Comparison of ENCODE assay signal across 20 cellular contexts in genomic region chr11:121082219-121082618, GRCh38. TPM values are rescaled to one million over a fixed set of nuclear protein-coding genes. Genes with fewer than 3 reads are reported as not detected.
DNase-seq lines count a peak whose midpoint lies in the region; ATAC-seq, FAIRE-seq and TF ChIP-seq lines count a peak whose summit lies in the region.
"Had no signal": no experiment of that assay in that cellular context is flagged by ENCODE, and none has a peak within 500 bp of the region (broad histone marks: within the 10 kb centered on the region; RNA-seq: fewer than 3 reads in every experiment).

No MANE protein-coding gene starts in this region.

- H3K27ac Mint-ChIP-seq in Calu3 (ENCODE audit: unreplicated experiment), result no peak overlapping the region
- H3K27ac Mint-ChIP-seq: CD14-positive monocyte; CD4-positive, alpha-beta T cell; GM23338; H9 had no signal

- ATAC-seq in K562, result no peak
- ATAC-seq: A549, HCT116 had no signal

- no peaks in the 10 kb centered on the region for H3K9me3 Mint-ChIP-seq in Calu3 (ENCODE audit: low read depth, unreplicated experiment)
- H3K9me3 Mint-ChIP-seq: CD14-positive monocyte; CD4-positive, alpha-beta T cell; GM23338; H9 had no signal

- CTCF ChIA-PET in K562 (lab: Yijun Ruan, JAX; ENCODE audit: low intra/inter-chr PET ratio) (no interaction called here), Calu3 (lab: Charles Lee) (no interaction called here)

- no peak for TF ChIP-seq EP300 in K562 (IDR thresholded peaks at IDR 0.05; ENCODE audit: low read length)
- no peak for TF ChIP-seq EP300 in suprapubic skin (IDR thresholded peaks at IDR 0.05)

- no peaks in the 10 kb centered on the region for H3K79me2 ChIP-seq in K562 (ENCODE audit: control insufficient read depth, insufficient read depth, low read length)

- no peaks in the 10 kb centered on the region for H3K4me1 Mint-ChIP-seq in Calu3 (ENCODE audit: low read depth, unreplicated experiment)
- H3K4me1 Mint-ChIP-seq: CD14-positive monocyte, GM23338, H9 had no signal

- TF ChIP-seq CTCF in K562 (IDR thresholded peaks at IDR 0.05 in 2 of 3, conservative IDR thresholded peaks at IDR 0.05 in 1 of 3; ENCODE audit: insufficient read depth in 2 of 3, low read depth in 1 of 3, low read length in 3 of 3) (no peak), Calu3 (IDR thresholded peaks at IDR 0.05; ENCODE audit: unreplicated experiment) (no peak), suprapubic skin (IDR thresholded peaks at IDR 0.05) (no peak)

- no peak overlapping the region for H3K9ac ChIP-seq in K562 (ENCODE audit: insufficient read depth in 1 of 2, low read depth in 2 of 2, low read length in 2 of 2)
- H3K9ac ChIP-seq: BLaER1 treated with 17β-estradiol and CSF1 and Interleukin-3, amounts not matched to agents 10 nM and 100 nM had no signal

- no peak for TF ChIP-seq RAD21 in K562 (CRISPR knock-in tag; conservative IDR thresholded peaks at IDR 0.05 in 1 of 2, IDR thresholded peaks at IDR 0.05 in 1 of 2)

- H3K4me2 ChIP-seq in K562 (ENCODE audit: insufficient read depth, low read length), result no peak overlapping the region
- H3K4me2 ChIP-seq: A549; BLaER1 treated with 17β-estradiol and CSF1 and Interleukin-3, amounts not matched to agents 10 nM and 100 nM; GM23338 had no signal

- no peaks in the 10 kb centered on the region for H3K36me3 Mint-ChIP-seq in Calu3 (ENCODE audit: insufficient read depth, unreplicated experiment)

- H3K27me3 Mint-ChIP-seq in Calu3 (ENCODE audit: unreplicated experiment), result peaks cover 9% of the 10 kb centered on the region
- H3K27me3 Mint-ChIP-seq: CD4-positive, alpha-beta T cell had no signal

- FAIRE-seq in GM12891 (lab: Jason Lieb, UNC), result peak; percentile 23
- no peak for FAIRE-seq in K562 (lab: Jason Lieb, UNC)
- FAIRE-seq: A549, G401.6, GM18507 had no signal

- 0% methylated on average over 1 of the region's 1 CpG for WGBS in K562 (ENCODE audit: insufficient coverage, low coverage, missing lambda C conversion rate)
- 91% methylated on average over 1 of the region's 1 CpG for WGBS in suprapubic skin

- H3K27ac ChIP-seq in K562 (ENCODE audit: extremely low read depth, low read depth, low read length) (no peak overlapping the region), suprapubic skin (no peak overlapping the region)
- H3K27ac ChIP-seq: A549; BLaER1 treated with 17β-estradiol and CSF1 and Interleukin-3, amounts not matched to agents 10 nM and 100 nM had no signal

- H3K4me1 ChIP-seq in K562 (replicated peaks in 1 of 2; ENCODE audit: control insufficient read depth in 2 of 2, insufficient read depth in 2 of 2, low read length in 2 of 2) (no peaks in the 10 kb centered on the region), suprapubic skin (no peaks in the 10 kb centered on the region)
- H3K4me1 ChIP-seq: A549; BE2C; BLaER1 treated with 17β-estradiol and CSF1 and Interleukin-3, amounts not matched to agents 10 nM and 100 nM had no signal

- DNase-seq in GM12891 (ENCODE audit: insufficient read length, low spot score), result no peak
- peak; percentile 52 for DNase-seq in OCI-M1 (lab: John Stamatoyannopoulos, UW)
- DNase-seq in K562 (ENCODE audit: extremely low read depth in 1 of 4, low spot score in 3 of 4), result no peak
- DNase-seq in activated CD4-positive, alpha-beta T cell treated with anti-CD3 and anti-CD28 coated beads for 1 hour, result no peak
- no peak for DNase-seq in Calu3
- no peak for DNase-seq in suprapubic skin (ENCODE audit: low spot score in 2 of 2)
- DNase-seq: 8988T; AML-193; BE2C; CD4-positive, alpha-beta T cell; COR-L47; DMS153 had no signal

- no peak overlapping the region for H3K4me3 ChIP-seq in K562
- no peak overlapping the region for H3K4me3 ChIP-seq in suprapubic skin
- H3K4me3 ChIP-seq: A549; BLaER1 treated with 17β-estradiol and CSF1 and Interleukin-3, amounts not matched to agents 10 nM and 100 nM; GM23338 had no signal

- H4K20me1 ChIP-seq in K562 (replicated peaks; ENCODE audit: control insufficient read depth, insufficient read depth, low read length), result no peaks in the 10 kb centered on the region

- H3K27me3 ChIP-seq in K562 (ENCODE audit: control insufficient read depth in 2 of 2, insufficient read depth in 2 of 2, low read length in 2 of 2) (no peaks in the 10 kb centered on the region), suprapubic skin (no peaks in the 10 kb centered on the region)
- H3K27me3 ChIP-seq: BE2C; BLaER1 treated with 17β-estradiol and CSF1 and Interleukin-3, amounts not matched to agents 10 nM and 100 nM had no signal

- no peak for TF ChIP-seq POLR2A in GM12891 (IDR thresholded peaks at IDR 0.05; ENCODE audit: low read depth, low read length)
- no peak for TF ChIP-seq POLR2A in K562 (conservative IDR thresholded peaks at IDR 0.05)
- TF ChIP-seq POLR2A in suprapubic skin (IDR thresholded peaks at IDR 0.05), result no peak

- POLR2A ChIA-PET in K562 (lab: Yijun Ruan, JAX), result no interaction called here

- no TSS peak for BruUV-seq in K562 (replicated peaks; lab: Mats Ljungman, UMichigan)
- BruUV-seq in Calu3 (replicated peaks; lab: Mats Ljungman, UMichigan), result no TSS peak

- H3K36me3 ChIP-seq in K562 (ENCODE audit: control insufficient read depth, insufficient read depth, low read length), result no peaks in the 10 kb centered on the region
- H3K36me3 ChIP-seq in suprapubic skin, result peaks cover 21% of the 10 kb centered on the region

- intact Hi-C loops in K562 (cut with micrococcal nuclease), result no loop called here
- intact Hi-C loops in Calu3 (cut with micrococcal nuclease; ENCODE audit: unreplicated experiment), result no loop called here

- H3K9me3 ChIP-seq in K562 (replicated peaks; ENCODE audit: control insufficient read depth, insufficient read depth, low read depth, low read length) (no peaks in the 10 kb centered on the region), suprapubic skin (no peaks in the 10 kb centered on the region)
- H3K9me3 ChIP-seq: A549; BE2C; BLaER1 treated with 17β-estradiol and CSF1 and Interleukin-3, amounts not matched to agents 10 nM and 100 nM had no signal

- in situ Hi-C loops in K562 (cut with MboI), result no loop called here

- no peak overlapping the region for H2AFZ ChIP-seq in K562 (ENCODE audit: low read depth, low read length)
- H2AFZ ChIP-seq: GM23338 had no signal

- no peaks in the 10 kb centered on the region for H3K9me1 ChIP-seq in K562 (ENCODE audit: control insufficient read depth, insufficient read depth, low read length)

- H3K4me3 Mint-ChIP-seq in Calu3 (ENCODE audit: low read depth, unreplicated experiment), result no peak overlapping the region
- H3K4me3 Mint-ChIP-seq: CD14-positive monocyte; CD4-positive, alpha-beta T cell; GM23338; H9 had no signal

TF ChIP-seq in GM12891, 5 proteins besides CTCF, POLR2A, EP300 and RAD21 (continues in another document):
- TF ChIP-seq TAF1 (IDR thresholded peaks at IDR 0.05; ENCODE audit: low read depth, low read length), result no peak
- no peak for TF ChIP-seq PAX5 (IDR thresholded peaks at IDR 0.05; ENCODE audit: insufficient read depth, low read length, severe bottlenecking)

TF ChIP-seq in K562, 482 proteins besides CTCF, POLR2A, EP300 and RAD21:
- TF ChIP-seq SPI1 (IDR thresholded peaks at IDR 0.05; ENCODE audit: borderline replicate concordance, low read depth, low read length) (peak; percentile 23; the same call in 1 of the 2 replicates), DPF2 (IDR thresholded peaks at IDR 0.05) (no peak)
TF ChIP-seq in K562: peak in this region for 1.

RNA-seq across cellular contexts. Expression of gene TECTA, which starts 18.8 kb away (rescaled TPM):
- 0.08 TPM for polyA plus RNA-seq in GM12891 (2012; ENCODE audit: low read depth, missing spikeins)
- total RNA-seq in K562 (2011; cell fraction: chromatin; rRNA removed; ENCODE audit: low replicate concordance), result 0.05 TPM in 1 of 2 replicates, not detected in the other
- under 0.01 TPM in 1 of 2 replicates, not detected in the other for total RNA-seq in K562 (2011; cell fraction: nucleolus; rRNA removed)
- not detected in 2 replicates for total RNA-seq in K562 (2011; cell fraction: nucleoplasm; rRNA removed)
- total RNA-seq in K562 (2014; rRNA removed), result under 0.01 TPM in 1 of 2 replicates, not detected in the other
- total RNA-seq in K562 (2014; rRNA removed; fragmentation: Illumina TruSeq; extraction: Trizol), result not detected in 2 replicates
- 0.04 TPM in 1 of 2 replicates, not detected in the other for total RNA-seq in K562 (2015; rRNA removed; fragmentation: Illumina TruSeq; extraction: Trizol)
- not detected in 2 replicates for total RNA-seq in K562 (2021)
- polyA plus RNA-seq in K562 (2011; rRNA removed), result 0.09 TPM in 1 of 2 replicates, not detected in the other
- not detected in 2 replicates for polyA plus RNA-seq in K562 (2011; cell fraction: cytosol; rRNA removed)
- 0.04 TPM in 1 of 2 replicates, not detected in the other for polyA plus RNA-seq in K562 (2011; cell fraction: nucleus; rRNA removed)
- 0.03 and 0.08 TPM in 2 replicates for polyA plus RNA-seq in K562 (2012)
- 0.03 TPM in 1 of 2 replicates, not detected in the other for polyA plus RNA-seq in K562 (2014; fragmentation: Illumina TruSeq; extraction: Trizol)
- not detected for polyA plus RNA-seq in K562 (2014; fragmentation: Nextera tagmentation; extraction: Ambion mirVana)
- polyA plus RNA-seq in K562 (2014; rRNA removed), result 0.03 and 0.07 TPM in 2 replicates
- 0.03 TPM in 1 of 2 replicates, not detected in the other for polyA minus RNA-seq in K562 (2011; rRNA and poly(A)+ RNA removed)
- polyA minus RNA-seq in K562 (2011; cell fraction: cytosol; rRNA and poly(A)+ RNA removed), result not detected in 2 replicates
- polyA minus RNA-seq in K562 (2011; cell fraction: nucleus; rRNA and poly(A)+ RNA removed), result not detected in 2 replicates
- total RNA-seq in Calu3 (2022), result not detected in 2 replicates
- 1 to 10 TPM in 1 of 4 donors, under 1 TPM in 3; 0.19 to 1.4 (median 0.62) TPM for total RNA-seq in suprapubic skin
- polyA plus RNA-seq: CD14-positive monocyte had no signal

RNA-seq across cellular contexts. Expression of gene TBCEL, which starts 58.3 kb away (rescaled TPM):
- polyA plus RNA-seq in GM12891 (2012; ENCODE audit: low read depth, missing spikeins), result 3.5 TPM
- 1.6 and 7.0 TPM in 2 replicates for total RNA-seq in K562 (2011; cell fraction: chromatin; rRNA removed; ENCODE audit: low replicate concordance)
- total RNA-seq in K562 (2011; cell fraction: nucleolus; rRNA removed), result 0.67 and 1.8 TPM in 2 replicates
- total RNA-seq in K562 (2011; cell fraction: nucleoplasm; rRNA removed), result 3.7 and 4.0 TPM in 2 replicates
- 1.3 and 1.4 TPM in 2 replicates for total RNA-seq in K562 (2014; rRNA removed)
- 2.3 and 2.9 TPM in 2 replicates for total RNA-seq in K562 (2014; rRNA removed; fragmentation: Illumina TruSeq; extraction: Trizol)
- 2.1 and 2.2 TPM in 2 replicates for total RNA-seq in K562 (2015; rRNA removed; fragmentation: Illumina TruSeq; extraction: Trizol)
- total RNA-seq in K562 (2021), result 2.0 and 2.1 TPM in 2 replicates
- 0.38 and 1.3 TPM in 2 replicates for polyA plus RNA-seq in K562 (2011; rRNA removed)
- polyA plus RNA-seq in K562 (2011; cell fraction: cytosol; rRNA removed), result 0.09 and 0.10 TPM in 2 replicates
- 0.73 and 0.81 TPM in 2 replicates for polyA plus RNA-seq in K562 (2011; cell fraction: nucleus; rRNA removed)
- 1.1 and 2.6 TPM in 2 replicates for polyA plus RNA-seq in K562 (2012)
- polyA plus RNA-seq in K562 (2014; fragmentation: Illumina TruSeq; extraction: Trizol), result 1.4 and 1.7 TPM in 2 replicates
- polyA plus RNA-seq in K562 (2014; fragmentation: Nextera tagmentation; extraction: Ambion mirVana), result under 1 TPM; 0.39 to 0.86 TPM
- polyA plus RNA-seq in K562 (2014; rRNA removed), result 1.6 and 2.2 TPM in 2 replicates
- 0.84 and 3.9 TPM in 2 replicates for polyA minus RNA-seq in K562 (2011; rRNA and poly(A)+ RNA removed)
- polyA minus RNA-seq in K562 (2011; cell fraction: cytosol; rRNA and poly(A)+ RNA removed), result 0.48 TPM in 1 of 2 replicates, not detected in the other
- 1.6 and 2.7 TPM in 2 replicates for polyA minus RNA-seq in K562 (2011; cell fraction: nucleus; rRNA and poly(A)+ RNA removed)
- 0.80 and 0.88 TPM in 2 replicates for total RNA-seq in Calu3 (2022)
- total RNA-seq in suprapubic skin, result 10 to 100 TPM in 1 of 4 donors, 1 to 10 TPM in 3; 5.7 to 14.2 (median 9.5) TPM
